Comparison of ENCODE assay signal across 30 cellular contexts in the genomic region with DNA sequence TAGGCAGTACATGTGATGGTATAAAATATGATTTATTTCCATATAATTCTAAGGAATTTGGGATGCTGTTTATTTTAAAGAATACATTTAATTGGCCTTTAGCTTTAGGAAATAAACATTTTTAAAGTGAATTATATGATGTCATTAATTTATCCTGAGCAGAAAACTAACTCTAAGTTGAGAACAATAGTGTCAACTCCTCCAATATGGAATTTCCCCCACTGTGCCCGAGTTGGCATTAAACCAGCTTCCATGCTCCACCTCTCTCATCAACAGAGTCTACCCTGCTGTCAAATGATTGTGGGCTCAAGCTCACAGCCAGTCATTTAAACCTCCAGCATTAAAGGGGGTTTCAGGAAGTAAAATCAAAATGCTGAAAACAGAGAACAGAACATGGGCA.
"Had no signal": no experiment of that assay in that cellular context is flagged by ENCODE, and none has a peak within 500 bp of the region (broad histone marks: within the 10 kb centered on the region; RNA-seq: fewer than 3 reads in every experiment).

No MANE protein-coding gene starts in this region.

- H3K4me1 ChIP-seq: pancreas had no signal

- H3K9me3 ChIP-seq: gastrocnemius medialis, heart left ventricle, pancreas, suprapubic skin, vagina had no signal

- ATAC-seq: esophagus mucosa; gastrocnemius medialis; heart left ventricle; left lobe of liver; naive thymus-derived CD4-positive, alpha-beta T cell; pancreas; sciatic nerve; stimulated activated naive CD8-positive, alpha-beta T cell treated with anti-CD3 and anti-CD28 coated beads, Interleukin-15, amount 100 ng/mL, for 72 hours had no signal

- DNase-seq: dorsolateral prefrontal cortex; effector CD4-positive, alpha-beta T cell; foreskin fibroblast; gastrocnemius medialis; heart left ventricle; kidney; mesenchymal stem cell; midbrain; naive thymus-derived CD4-positive, alpha-beta T cell; occipital lobe; pancreas; stimulated activated CD4-positive, alpha-beta T cell treated with anti-CD3 and anti-CD28 coated beads, Interleukin-12 subunit alpha, Interleukin-12 subunit beta, amount 100 ng/mL, for 4 hours; stimulated activated CD4-positive, alpha-beta T cell treated with anti-CD3 and anti-CD28 coated beads, Interleukin-1b, Interleukin-23, amount 100 ng/mL, for 48 hours; stimulated activated CD4-positive, alpha-beta T cell treated with anti-CD3 and anti-CD28 coated beads, Interleukin-4, amount 100 ng/mL, for 1 hour; stimulated activated CD8-positive, alpha-beta memory T cell treated with anti-CD3 and anti-CD28 coated beads, Interleukin-4, amount 100 ng/mL, for 48 hours; stimulated activated naive CD4-positive, alpha-beta T cell; stimulated activated naive CD8-positive, alpha-beta T cell treated with anti-CD3 and anti-CD28 coated beads, Interleukin-15, amount 100 ng/mL, for 72 hours; trophoblast cell had no signal

- H3K4me3 Mint-ChIP-seq: naive thymus-derived CD4-positive, alpha-beta T cell; nephron; stimulated activated naive CD8-positive, alpha-beta T cell treated with anti-CD3 and anti-CD28 coated beads, Interleukin-15, amount 100 ng/mL, for 72 hours had no signal

- H3K36me3 ChIP-seq: gastrocnemius medialis, heart left ventricle, pancreas, suprapubic skin, vagina had no signal

- FAIRE-seq: kidney, pancreas had no signal

- H3K4me3 ChIP-seq: coronary artery, dorsolateral prefrontal cortex, gastrocnemius medialis, heart left ventricle, hepatocyte, lung, pancreas, smooth muscle cell, suprapubic skin, vagina had no signal

- H3K4me2 ChIP-seq: hepatocyte, smooth muscle cell had no signal

- H3K27ac ChIP-seq: coronary artery, dorsolateral prefrontal cortex, epithelial cell of prostate, gastrocnemius medialis, heart left ventricle, hepatocyte, pancreas, suprapubic skin, vagina had no signal

- H3K36me3 Mint-ChIP-seq: naive thymus-derived CD4-positive, alpha-beta T cell had no signal

- H3K9me3 Mint-ChIP-seq: naive thymus-derived CD4-positive, alpha-beta T cell; nephron; stimulated activated naive CD8-positive, alpha-beta T cell treated with anti-CD3 and anti-CD28 coated beads, Interleukin-15, amount 100 ng/mL, for 72 hours had no signal

- H3K79me2 ChIP-seq: hepatocyte had no signal

- H3K27ac Mint-ChIP-seq: naive thymus-derived CD4-positive, alpha-beta T cell; nephron; progenitor cell of endocrine pancreas; stimulated activated naive CD8-positive, alpha-beta T cell treated with anti-CD3 and anti-CD28 coated beads, Interleukin-15, amount 100 ng/mL, for 72 hours had no signal

- H3K27me3 ChIP-seq: gastrocnemius medialis, hepatocyte, suprapubic skin, vagina had no signal

- H2AFZ ChIP-seq: hepatocyte had no signal
